12 cellular contexts compared by ENCODE assay signal in genomic region chr5:65811004-65811403, GRCh38.
A peak's percentile ranks its signal among the peaks of the same experiment; 100 is the strongest.
DNase-seq lines count a peak whose midpoint lies in the region; ATAC-seq, FAIRE-seq and TF ChIP-seq lines count a peak whose summit lies in the region.
"Had no signal": no experiment of that assay in that cellular context is flagged by ENCODE, and none has a peak within 500 bp of the region (broad histone marks: within the 10 kb centered on the region; RNA-seq: fewer than 3 reads in every experiment).

No MANE protein-coding gene starts in this region.

- peak overlapping the region; percentile 65 for H3K27ac ChIP-seq in substantia nigra (ENCODE audit: low read depth, low read length, poor library complexity, severe bottlenecking)
- H3K27ac ChIP-seq: gastroesophageal sphincter, SK-N-MC, VCaP had no signal

- no peak overlapping the region for H3K4me3 ChIP-seq in fibroblast of mammary gland (ENCODE audit: control insufficient read depth, low read depth, low read length)
- H3K4me3 ChIP-seq: gastroesophageal sphincter, SK-N-MC had no signal

- no peak for TF ChIP-seq POLR2A in H54 (IDR thresholded peaks at IDR 0.05; ENCODE audit: low read depth, low read length)

- TF ChIP-seq CTCF in fibroblast of mammary gland (conservative IDR thresholded peaks at IDR 0.05; ENCODE audit: control insufficient read depth, insufficient read depth, low read depth, low read length) = no peak

- peak; percentile 15 for DNase-seq in HPDE6-E6E7 (ENCODE audit: extremely low spot score)
- DNase-seq in SW480 (ENCODE audit: low spot score) = peak; percentile 24
- peak; percentile 65 for DNase-seq in fibroblast of mammary gland (ENCODE audit: low read depth)
- DNase-seq in substantia nigra (lab: John Stamatoyannopoulos, UW) = no peak
- DNase-seq in activated T-cell treated with anti-CD3 and anti-CD28 coated beads, Interleukin-2, amount 50 U/mL, for 1 hour = no peak
- no peak for DNase-seq in H54 (ENCODE audit: insufficient read length, low spot score)
- DNase-seq: activated naive CD4-positive, alpha-beta T cell treated with anti-CD3 and anti-CD28 coated beads for 36 hours; NCI-H526 treated with DMSO at 0.1 percent for 48 hours had no signal

- no peak for ATAC-seq in HG03378 (IDR thresholded peaks at IDR 0.05; ENCODE audit: unreplicated experiment)

- no peak for FAIRE-seq in H54 (lab: Jason Lieb, UNC)

Comparison
In these comparisons a context has a peak if more than half of its experiments do, and no peak if none do; other contexts are left out.
1. DNase-seq: peak in HPDE6-E6E7 (single experiment), SW480 (single experiment) and fibroblast of mammary gland (single experiment); none in substantia nigra (0 of 49), activated T-cell treated with anti-CD3 and anti-CD28 coated beads, Interleukin-2, amount 50 U/mL, for 1 hour (single experiment) and H54 (single experiment).